ENCODE assay signal across 9 cellular contexts in the genomic region with DNA sequence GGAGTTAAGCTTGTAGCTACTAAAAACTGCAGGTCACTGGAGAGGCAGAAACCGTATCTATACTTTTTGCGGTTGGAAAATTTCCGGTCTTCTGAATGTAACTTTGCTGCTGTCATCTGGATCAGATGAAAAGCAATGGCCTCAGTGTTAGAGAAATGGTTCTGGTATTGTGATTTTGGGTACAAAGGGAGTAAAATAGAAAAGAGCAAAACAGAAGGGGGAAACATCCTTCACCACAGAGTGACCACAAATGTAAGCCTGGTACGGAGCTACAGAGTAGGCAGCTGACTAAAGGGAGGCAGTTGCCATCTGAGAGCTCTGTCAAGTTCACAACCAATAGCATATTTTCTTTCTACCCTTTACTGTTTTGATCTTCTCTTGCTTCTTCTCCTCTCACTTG. TPM values are rescaled to one million over a fixed set of nuclear protein-coding genes. Genes with fewer than 3 reads are reported as not detected.
A peak's percentile ranks its signal among the peaks of the same experiment; 100 is the strongest.
DNase-seq lines count a peak whose midpoint lies in the region; ATAC-seq, FAIRE-seq and TF ChIP-seq lines count a peak whose summit lies in the region.
"Had no signal": no experiment of that assay in that cellular context is flagged by ENCODE, and none has a peak within 500 bp of the region (broad histone marks: within the 10 kb centered on the region; RNA-seq: fewer than 3 reads in every experiment).

No MANE protein-coding gene starts in this region.

- ATAC-seq in GM19397 (IDR thresholded peaks at IDR 0.05; ENCODE audit: unreplicated experiment) (peak; percentile 86), HG03342 (IDR thresholded peaks at IDR 0.05; ENCODE audit: unreplicated experiment) (peak; percentile 74)

- TF ChIP-seq EP300 in stomach (IDR thresholded peaks at IDR 0.05): no peak

- no peak for FAIRE-seq in H54 (lab: Jason Lieb, UNC)
- FAIRE-seq: islet of Langerhans had no signal

- POLR2A ChIA-PET in activated CD4-positive, alpha-beta memory T cell treated with anti-CD3 and anti-CD28 coated beads, Interleukin-2, amount 10 ng/mL, durations not matched to agents 7 days and 5 days (lab: Charles Lee): interaction anchor here (0.6 to 7.2 kb wide), 19 partner anchors 9 to 1741 kb away, joined by 3 to 75 read pairs (median 4); a partner anchor contains a TSS

- H3K9ac ChIP-seq in BLaER1: peak overlapping the region; percentile 76; the same call in 1 of the 2 replicates

- TF ChIP-seq POLR2A in stomach (IDR thresholded peaks at IDR 0.05) (no peak), H54 (IDR thresholded peaks at IDR 0.05; ENCODE audit: low read depth, low read length) (no peak)

- no peak overlapping the region for H3K27ac Mint-ChIP-seq in activated CD4-positive, alpha-beta memory T cell treated with anti-CD3 and anti-CD28 coated beads, Interleukin-2, amount 10 ng/mL, durations not matched to agents 7 days and 5 days

- H3K36me3 Mint-ChIP-seq in activated CD4-positive, alpha-beta memory T cell treated with anti-CD3 and anti-CD28 coated beads, Interleukin-2, amount 10 ng/mL, durations not matched to agents 7 days and 5 days (ENCODE audit: low read depth): peaks cover 39% of the 10 kb centered on the region

- H3K9me3 Mint-ChIP-seq in activated CD4-positive, alpha-beta memory T cell treated with anti-CD3 and anti-CD28 coated beads, Interleukin-2, amount 10 ng/mL, durations not matched to agents 7 days and 5 days: no peaks in the 10 kb centered on the region

- peaks cover 29% of the 10 kb centered on the region for H3K4me1 Mint-ChIP-seq in activated CD4-positive, alpha-beta memory T cell treated with anti-CD3 and anti-CD28 coated beads, Interleukin-2, amount 10 ng/mL, durations not matched to agents 7 days and 5 days

- H3K4me3 ChIP-seq in BLaER1 (peak overlapping the region; percentile 54), stomach (no peak overlapping the region)

- no peaks in the 10 kb centered on the region for H3K27me3 Mint-ChIP-seq in activated CD4-positive, alpha-beta memory T cell treated with anti-CD3 and anti-CD28 coated beads, Interleukin-2, amount 10 ng/mL, durations not matched to agents 7 days and 5 days

- 70 to 82% (median 72%) methylated on average over 4 of the region's 4 CpGs for WGBS in stomach, 5 donors

- no peaks in the 10 kb centered on the region for H3K27me3 ChIP-seq in BLaER1
- H3K27me3 ChIP-seq in stomach: no peaks in the 10 kb centered on the region

- no peak overlapping the region for H3K4me3 Mint-ChIP-seq in activated CD4-positive, alpha-beta memory T cell treated with anti-CD3 and anti-CD28 coated beads, Interleukin-2, amount 10 ng/mL, durations not matched to agents 7 days and 5 days

- H3K36me3 ChIP-seq in BLaER1 (peaks cover 31% of the 10 kb centered on the region), stomach (no peaks in the 10 kb centered on the region)

- DNase-seq in activated CD4-positive, alpha-beta memory T cell treated with anti-CD3 and anti-CD28 coated beads, Interleukin-2, amount 10 ng/mL, durations not matched to agents 7 days and 5 days: peak; percentile 63
- DNase-seq in stomach: no peak
- DNase-seq in DMS 273 treated with DMSO at 0.1 percent for 48 hours (lab: John Stamatoyannopoulos, UW): no peak
- no peak for DNase-seq in NCI-H82 treated with DMSO at 0.1 percent for 48 hours (lab: John Stamatoyannopoulos, UW; ENCODE audit: unreplicated experiment)
- no peak for DNase-seq in H54 (ENCODE audit: insufficient read length, low spot score)

- peak overlapping the region; percentile 87 for H3K4me2 ChIP-seq in BLaER1

- H3K27ac ChIP-seq in BLaER1: peak overlapping the region; percentile 81
- H3K27ac ChIP-seq in stomach: peak overlapping the region in 1 of 5 donors; percentile 39

- H4K20me1 ChIP-seq in BLaER1: no peaks in the 10 kb centered on the region

- intact Hi-C loops in stomach (cut with DNase I; ENCODE audit: low total_unique reads): no loop called here

- peaks cover 81% of the 10 kb centered on the region for H3K4me1 ChIP-seq in BLaER1
- no peaks in the 10 kb centered on the region for H3K4me1 ChIP-seq in stomach

- TF ChIP-seq CTCF in stomach (IDR thresholded peaks at IDR 0.05): no peak

- H3K9me3 ChIP-seq in BLaER1 (peaks cover 15% of the 10 kb centered on the region), stomach (no peaks in the 10 kb centered on the region)

- CTCF ChIA-PET in activated CD4-positive, alpha-beta memory T cell treated with anti-CD3 and anti-CD28 coated beads, Interleukin-2, amount 10 ng/mL, durations not matched to agents 7 days and 5 days (lab: Charles Lee): interaction anchor here (1.0 to 5.0 kb wide), 9 partner anchors 9 to 733 kb away, joined by 3 to 18 read pairs (median 4); a partner anchor contains a TSS

RNA-seq across cellular contexts. Expression of a gene that starts 5.6 kb away (rescaled TPM):
- 100 to 1,000 TPM; 323 to 338 TPM for total RNA-seq in activated CD4-positive, alpha-beta memory T cell treated with anti-CD3 and anti-CD28 coated beads, Interleukin-2, amount 10 ng/mL, durations not matched to agents 7 days and 5 days
- 10 to 100 TPM in 1 of 5 donors, 1 to 10 TPM in 4; 5.7 to 57.2 (median 6.2) TPM for total RNA-seq in stomach
- 1 to 10 TPM in 2 of 3 donors, under 1 TPM in 1; 0.19 to 3.2 (median 1.6) TPM for polyA plus RNA-seq in stomach

RNA-seq across cellular contexts. Expression of a gene that starts 47.5 kb away (rescaled TPM):
- total RNA-seq in activated CD4-positive, alpha-beta memory T cell treated with anti-CD3 and anti-CD28 coated beads, Interleukin-2, amount 10 ng/mL, durations not matched to agents 7 days and 5 days: 10 to 100 TPM; 36.6 to 38.7 TPM
- not detected for total RNA-seq in stomach
- polyA plus RNA-seq in stomach: 1 to 10 TPM in 1 of 3 donors, not detected in 2; 1.5 TPM

Comparison
In these comparisons a context has a peak if more than half of its experiments do, and no peak if none do; other contexts are left out.
1. RNA of a gene that starts 5.6 kb away (total RNA-seq): 323 to 338 TPM in activated CD4-positive, alpha-beta memory T cell treated with anti-CD3 and anti-CD28 coated beads, Interleukin-2, amount 10 ng/mL, durations not matched to agents 7 days and 5 days; 5.7 to 57.2 TPM in stomach; every median in the first group is over 4 times any median in the second.
2. RNA of a gene that starts 47.5 kb away (total RNA-seq): 36.6 to 38.7 TPM in activated CD4-positive, alpha-beta memory T cell treated with anti-CD3 and anti-CD28 coated beads, Interleukin-2, amount 10 ng/mL, durations not matched to agents 7 days and 5 days; not detected in stomach; every median in the first group is over 10 times any median in the second.